9 cellular contexts compared by ENCODE assay signal in the genomic region with DNA sequence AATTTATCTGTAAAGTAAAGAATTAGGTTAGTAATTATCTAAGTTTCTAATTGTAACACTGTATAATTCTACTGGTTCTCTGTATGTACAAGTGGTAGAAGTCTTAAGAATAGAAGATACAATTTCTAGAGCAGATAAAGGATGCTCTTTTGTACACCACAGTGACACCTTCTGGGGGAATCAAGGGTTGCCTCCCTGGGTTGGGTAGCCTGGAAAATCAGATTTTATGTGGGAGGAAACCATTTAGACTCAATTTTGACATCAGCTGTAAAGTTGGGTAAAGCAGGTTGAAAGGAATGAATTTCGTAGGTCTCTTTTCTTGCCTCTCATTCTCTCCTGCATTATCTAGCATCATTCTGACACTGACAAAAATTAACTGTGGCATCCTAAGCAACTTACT.
A peak's percentile ranks its signal among the peaks of the same experiment; 100 is the strongest.
DNase-seq lines count a peak whose midpoint lies in the region; ATAC-seq and TF ChIP-seq lines count a peak whose summit lies in the region.
"Had no signal": no experiment of that assay in that cellular context is flagged by ENCODE, and none has a peak within 500 bp of the region (broad histone marks: within the 10 kb centered on the region; RNA-seq: fewer than 3 reads in every experiment).

No MANE protein-coding gene starts in this region.

- intact Hi-C loops in activated naive CD4-positive, alpha-beta T cell treated with anti-CD3 and anti-CD28 coated beads for 36 hours (cut with micrococcal nuclease) = no loop called here
- intact Hi-C loops in right cardiac atrium (cut with DNase I) = no loop called here

- no peaks in the 10 kb centered on the region for H3K9me3 Mint-ChIP-seq in activated naive CD4-positive, alpha-beta T cell treated with anti-CD3 and anti-CD28 coated beads for 36 hours
- H3K9me3 Mint-ChIP-seq in type B pancreatic cell = no peaks in the 10 kb centered on the region
- H3K9me3 Mint-ChIP-seq: activated CD4-positive, alpha-beta memory T cell treated with anti-CD3 and anti-CD28 coated beads for 36 hours had no signal

- H3K27me3 ChIP-seq in right cardiac atrium (ENCODE audit: control insufficient read depth, insufficient read depth) = no peaks in the 10 kb centered on the region

- DNase-seq in activated naive CD4-positive, alpha-beta T cell treated with anti-CD3 and anti-CD28 coated beads for 36 hours = peak; percentile 5
- no peak for DNase-seq in activated naive CD4-positive, alpha-beta T cell treated with anti-CD3 and anti-CD28 coated beads, Interleukin-2, amount 50 U/mL, for 16 hours
- DNase-seq in NCI-H69 (lab: John Stamatoyannopoulos, UW) (peak; percentile 80), fibroblast of pulmonary artery (ENCODE audit: low read depth) (peak; percentile 14), type B pancreatic cell (ENCODE audit: extremely low spot score, unreplicated experiment) (no peak), right cardiac atrium (no peak), NCI-H2196 (lab: John Stamatoyannopoulos, UW; ENCODE audit: unreplicated experiment) (no peak)
- DNase-seq: activated CD4-positive, alpha-beta memory T cell treated with anti-CD3 and anti-CD28 coated beads for 36 hours had no signal

- WGBS in right cardiac atrium = 69% methylated on average over 1 of the region's 1 CpG

- no peaks in the 10 kb centered on the region for H3K9me3 ChIP-seq in right cardiac atrium (ENCODE audit: control insufficient read depth, low read length)

- no peaks in the 10 kb centered on the region for H3K4me1 ChIP-seq in right cardiac atrium (ENCODE audit: control insufficient read depth, insufficient read depth, low read length)

- no peak overlapping the region for H3K27ac Mint-ChIP-seq in activated naive CD4-positive, alpha-beta T cell treated with anti-CD3 and anti-CD28 coated beads for 36 hours
- no peak overlapping the region for H3K27ac Mint-ChIP-seq in type B pancreatic cell
- H3K27ac Mint-ChIP-seq: activated CD4-positive, alpha-beta memory T cell treated with anti-CD3 and anti-CD28 coated beads for 36 hours had no signal

- H3K4me1 Mint-ChIP-seq in activated naive CD4-positive, alpha-beta T cell treated with anti-CD3 and anti-CD28 coated beads for 36 hours (ENCODE audit: low read depth) = no peaks in the 10 kb centered on the region
- no peaks in the 10 kb centered on the region for H3K4me1 Mint-ChIP-seq in type B pancreatic cell (ENCODE audit: unreplicated experiment)

- H3K4me3 ChIP-seq in fibroblast of pulmonary artery (replicated peaks; ENCODE audit: low read depth, low read length) (no peak overlapping the region), right cardiac atrium (ENCODE audit: low read length) (no peak overlapping the region)

- H3K4me3 Mint-ChIP-seq in activated naive CD4-positive, alpha-beta T cell treated with anti-CD3 and anti-CD28 coated beads for 36 hours = no peak overlapping the region
- H3K4me3 Mint-ChIP-seq in type B pancreatic cell = no peak overlapping the region
- H3K4me3 Mint-ChIP-seq: activated CD4-positive, alpha-beta memory T cell treated with anti-CD3 and anti-CD28 coated beads for 36 hours had no signal

- H3K36me3 Mint-ChIP-seq in activated naive CD4-positive, alpha-beta T cell treated with anti-CD3 and anti-CD28 coated beads for 36 hours (ENCODE audit: low read depth) = no peaks in the 10 kb centered on the region
- H3K36me3 Mint-ChIP-seq in type B pancreatic cell = no peaks in the 10 kb centered on the region
- H3K36me3 Mint-ChIP-seq: activated CD4-positive, alpha-beta memory T cell treated with anti-CD3 and anti-CD28 coated beads for 36 hours had no signal

- H3K27ac ChIP-seq in right cardiac atrium (ENCODE audit: low read length) = no peak overlapping the region

- H3K27me3 Mint-ChIP-seq in activated naive CD4-positive, alpha-beta T cell treated with anti-CD3 and anti-CD28 coated beads for 36 hours (ENCODE audit: low read depth) = peaks cover 3% of the 10 kb centered on the region
- H3K27me3 Mint-ChIP-seq in type B pancreatic cell = peaks cover 10% of the 10 kb centered on the region
- H3K27me3 Mint-ChIP-seq: activated CD4-positive, alpha-beta memory T cell treated with anti-CD3 and anti-CD28 coated beads for 36 hours had no signal

- ATAC-seq in HG03039 (IDR thresholded peaks at IDR 0.05; ENCODE audit: unreplicated experiment) (no peak), right cardiac atrium (no peak)

- peak; percentile 49 for TF ChIP-seq CTCF in fibroblast of pulmonary artery (IDR thresholded peaks at IDR 0.05; ENCODE audit: low read length, missing control alignments)
- peak; percentile 79 for TF ChIP-seq CTCF in type B pancreatic cell (conservative IDR thresholded peaks at IDR 0.05)

- CTCF ChIA-PET in activated naive CD4-positive, alpha-beta T cell treated with anti-CD3 and anti-CD28 coated beads for 36 hours (lab: Charles Lee) = no interaction called here

Comparison
In these comparisons a context has a peak if more than half of its experiments do, and no peak if none do; other contexts are left out.
1. DNase-seq: peak in activated naive CD4-positive, alpha-beta T cell treated with anti-CD3 and anti-CD28 coated beads for 36 hours (single experiment), NCI-H69 (single experiment) and fibroblast of pulmonary artery (single experiment); none in activated naive CD4-positive, alpha-beta T cell treated with anti-CD3 and anti-CD28 coated beads, Interleukin-2, amount 50 U/mL, for 16 hours (single experiment), type B pancreatic cell (single experiment), right cardiac atrium (0 of 3) and NCI-H2196 (single experiment).